In the genomic region with DNA sequence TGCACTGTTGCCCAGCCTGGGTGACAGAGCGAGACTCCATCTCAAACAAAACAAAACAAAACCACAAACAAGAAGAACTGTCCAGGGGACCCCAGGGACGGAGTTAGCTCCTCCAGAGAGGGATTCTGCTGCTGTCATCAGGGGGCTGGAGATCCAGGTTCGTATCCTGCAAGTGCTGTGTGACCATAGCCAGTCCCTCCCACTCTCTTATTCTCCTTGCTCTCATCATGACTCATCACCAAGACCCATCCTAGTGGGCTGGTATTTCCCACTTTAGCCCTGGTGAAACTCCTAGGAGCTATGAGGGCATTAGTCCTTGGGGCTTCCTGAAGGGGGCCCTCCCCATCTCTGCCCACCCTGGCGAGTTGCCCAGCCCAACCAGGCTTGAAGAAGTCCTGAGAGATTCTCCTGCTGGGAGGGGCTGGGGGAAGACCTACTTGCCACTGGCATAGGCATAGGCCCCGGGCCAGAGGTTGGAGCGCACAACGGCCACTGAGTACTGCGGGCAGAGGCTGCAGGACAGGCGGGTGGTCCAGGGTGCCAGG, we compare ENCODE assay signal across 12 cellular contexts. TPM values are rescaled to one million over a fixed set of nuclear protein-coding genes. Genes with fewer than 3 reads are reported as not detected.
DNase-seq lines count a peak whose midpoint lies in the region; ATAC-seq, FAIRE-seq and TF ChIP-seq lines count a peak whose summit lies in the region.
"Had no signal": no experiment of that assay in that cellular context is flagged by ENCODE, and none has a peak within 500 bp of the region (broad histone marks: within the 10 kb centered on the region; RNA-seq: fewer than 3 reads in every experiment).

No MANE protein-coding gene starts in this region.

- H3K4me1 Mint-ChIP-seq in activated T-helper 1 cell treated with anti-CD3 and anti-CD28 coated beads, Interleukin-12 subunit alpha, Interleukin-12 subunit beta, Interleukin-2, Interleukin-4 antibody, amounts not matched to agents 30 ng/mL and 10 ng/mL and 1 ng/mL, durations not matched to agents 14 hours and 24 hours and 36 hours (ENCODE audit: low read depth): peaks cover 6% of the 10 kb centered on the region
- H3K4me1 Mint-ChIP-seq in activated CD4-positive, alpha-beta memory T cell treated with anti-CD3 and anti-CD28 coated beads for 36 hours (ENCODE audit: low read depth): peaks cover 6% of the 10 kb centered on the region

- H3K9me3 ChIP-seq in A673 (ENCODE audit: low read depth, low read length, poor library complexity, severe bottlenecking) (no peaks in the 10 kb centered on the region), kidney (ENCODE audit: control insufficient read depth in 1 of 2, low read length in 2 of 2) (no peaks in the 10 kb centered on the region)

- H3K27ac ChIP-seq in A673 (ENCODE audit: low read depth, low read length, poor library complexity, severe bottlenecking) (no peak overlapping the region), kidney (ENCODE audit: low read depth in 2 of 2, low read length in 2 of 2) (no peak overlapping the region)
- H3K27ac ChIP-seq: HL-60 had no signal

- H3K4me3 ChIP-seq in A673 (ENCODE audit: low read depth, low read length, poor library complexity, severe bottlenecking) (no peak overlapping the region), H7 (ENCODE audit: insufficient read depth, low read depth, low read length) (no peak overlapping the region), kidney (ENCODE audit: low read length in 2 of 2) (no peak overlapping the region)

- DNase-seq in A673 (ENCODE audit: low spot score): peak; percentile 54
- DNase-seq in H7: peak; percentile 40
- no peak for DNase-seq in activated T-helper 1 cell treated with anti-CD3 and anti-CD28 coated beads, Interleukin-12 subunit alpha, Interleukin-12 subunit beta, Interleukin-2, Interleukin-4 antibody, amounts not matched to agents 30 ng/mL and 10 ng/mL and 1 ng/mL, durations not matched to agents 14 hours and 24 hours and 36 hours (ENCODE audit: low spot score)
- DNase-seq in kidney: peak; percentile 76
- no peak for DNase-seq in GM19238 (ENCODE audit: insufficient read length, low spot score)
- no peak for DNase-seq in activated CD4-positive, alpha-beta memory T cell treated with anti-CD3 and anti-CD28 coated beads for 36 hours
- no peak for DNase-seq in HTR-8/SVneo (ENCODE audit: insufficient read length, low spot score)
- DNase-seq: activated effector memory CD4-positive, alpha-beta T cell treated with anti-CD3 and anti-CD28 coated beads, Interleukin-2, amount 50 U/mL, for 16 hours; GDM1; naive B cell had no signal

- peaks cover 43% of the 10 kb centered on the region for H3K27me3 Mint-ChIP-seq in activated T-helper 1 cell treated with anti-CD3 and anti-CD28 coated beads, Interleukin-12 subunit alpha, Interleukin-12 subunit beta, Interleukin-2, Interleukin-4 antibody, amounts not matched to agents 30 ng/mL and 10 ng/mL and 1 ng/mL, durations not matched to agents 14 hours and 24 hours and 36 hours (ENCODE audit: insufficient read depth)
- H3K27me3 Mint-ChIP-seq in activated CD4-positive, alpha-beta memory T cell treated with anti-CD3 and anti-CD28 coated beads for 36 hours: peaks cover 28% of the 10 kb centered on the region

- no peaks in the 10 kb centered on the region for H3K36me3 Mint-ChIP-seq in activated T-helper 1 cell treated with anti-CD3 and anti-CD28 coated beads, Interleukin-12 subunit alpha, Interleukin-12 subunit beta, Interleukin-2, Interleukin-4 antibody, amounts not matched to agents 30 ng/mL and 10 ng/mL and 1 ng/mL, durations not matched to agents 14 hours and 24 hours and 36 hours (ENCODE audit: low read depth)
- H3K36me3 Mint-ChIP-seq in activated CD4-positive, alpha-beta memory T cell treated with anti-CD3 and anti-CD28 coated beads for 36 hours: no peaks in the 10 kb centered on the region
- H3K36me3 Mint-ChIP-seq: naive B cell had no signal

- no peaks in the 10 kb centered on the region for H3K9me3 Mint-ChIP-seq in activated T-helper 1 cell treated with anti-CD3 and anti-CD28 coated beads, Interleukin-12 subunit alpha, Interleukin-12 subunit beta, Interleukin-2, Interleukin-4 antibody, amounts not matched to agents 30 ng/mL and 10 ng/mL and 1 ng/mL, durations not matched to agents 14 hours and 24 hours and 36 hours
- no peaks in the 10 kb centered on the region for H3K9me3 Mint-ChIP-seq in activated CD4-positive, alpha-beta memory T cell treated with anti-CD3 and anti-CD28 coated beads for 36 hours

- ATAC-seq in HG03045 (IDR thresholded peaks at IDR 0.05; ENCODE audit: unreplicated experiment): no peak

- TF ChIP-seq CTCF in A673 (conservative IDR thresholded peaks at IDR 0.05; ENCODE audit: low read depth, low read length) (no peak), kidney (IDR thresholded peaks at IDR 0.05; ENCODE audit: borderline replicate concordance, extremely low read depth, insufficient read depth) (no peak)

- H3K4me1 ChIP-seq in A673 (ENCODE audit: insufficient read depth, low read length, poor library complexity, severe bottlenecking) (peaks cover 4% of the 10 kb centered on the region), kidney (ENCODE audit: control insufficient read depth in 1 of 2, insufficient read depth in 1 of 2, low read depth in 1 of 2, low read length in 2 of 2) (no peaks in the 10 kb centered on the region)

- H3K4me3 Mint-ChIP-seq in activated T-helper 1 cell treated with anti-CD3 and anti-CD28 coated beads, Interleukin-12 subunit alpha, Interleukin-12 subunit beta, Interleukin-2, Interleukin-4 antibody, amounts not matched to agents 30 ng/mL and 10 ng/mL and 1 ng/mL, durations not matched to agents 14 hours and 24 hours and 36 hours: no peak overlapping the region
- no peak overlapping the region for H3K4me3 Mint-ChIP-seq in activated CD4-positive, alpha-beta memory T cell treated with anti-CD3 and anti-CD28 coated beads for 36 hours

- POLR2A ChIA-PET in A673 (lab: Charles Lee; ENCODE audit: low non-redundant PET): no interaction called here
- POLR2A ChIA-PET in activated CD4-positive, alpha-beta memory T cell treated with anti-CD3 and anti-CD28 coated beads for 36 hours (lab: Charles Lee): interaction anchor here (1.7 kb wide), 1 partner anchor 30 kb away, joined by 10 read pairs; the partner anchor contains the start of gene SIX5

- BruUV-seq in A673 (replicated peaks; lab: Mats Ljungman, UMichigan): no TSS peak

- H3K27ac Mint-ChIP-seq in activated T-helper 1 cell treated with anti-CD3 and anti-CD28 coated beads, Interleukin-12 subunit alpha, Interleukin-12 subunit beta, Interleukin-2, Interleukin-4 antibody, amounts not matched to agents 30 ng/mL and 10 ng/mL and 1 ng/mL, durations not matched to agents 14 hours and 24 hours and 36 hours: peak overlapping the region; percentile 7
- H3K27ac Mint-ChIP-seq in activated CD4-positive, alpha-beta memory T cell treated with anti-CD3 and anti-CD28 coated beads for 36 hours: no peak overlapping the region

- H3K9ac ChIP-seq in kidney (ENCODE audit: low read length in 2 of 2): no peak overlapping the region

- intact Hi-C loops in A673 (cut with micrococcal nuclease; ENCODE audit: unreplicated experiment): no loop called here
- intact Hi-C loops in activated T-helper 1 cell treated with anti-CD3 and anti-CD28 coated beads, Interleukin-12 subunit alpha, Interleukin-12 subunit beta, Interleukin-2, Interleukin-4 antibody, amounts not matched to agents 30 ng/mL and 10 ng/mL and 1 ng/mL, durations not matched to agents 14 hours and 24 hours and 36 hours (cut with micrococcal nuclease): no loop called here
- intact Hi-C loops in kidney (cut with DNase I): no loop called here
- intact Hi-C loops in activated CD4-positive, alpha-beta memory T cell treated with anti-CD3 and anti-CD28 coated beads for 36 hours (cut with micrococcal nuclease): no loop called here

- CTCF ChIA-PET in A673 (lab: Charles Lee): interaction anchor here (0.7 to 1.8 kb wide), 3 partner anchors 17 to 184 kb away, joined by 6 to 17 read pairs (median 12); partner anchors contain the start of gene SIX5
- CTCF ChIA-PET in activated CD4-positive, alpha-beta memory T cell treated with anti-CD3 and anti-CD28 coated beads for 36 hours (lab: Charles Lee): interaction anchor here (1.0 to 5.8 kb wide), 11 partner anchors 10 to 108 kb away, joined by 3 to 121 read pairs (median 6); partner anchors contain the start of genes DMPK, QPCTL, SIX5 and SNRPD2

- H3K27me3 ChIP-seq in A673 (replicated peaks; ENCODE audit: insufficient read depth, low read depth, low read length, poor library complexity): no peaks in the 10 kb centered on the region
- H3K27me3 ChIP-seq in H7 (ENCODE audit: control insufficient read depth, insufficient read depth, low read length): peaks cover 2% of the 10 kb centered on the region

- H3K36me3 ChIP-seq in A673 (ENCODE audit: insufficient read depth, low read length, poor library complexity, severe bottlenecking) (no peaks in the 10 kb centered on the region), H7 (replicated peaks; ENCODE audit: control insufficient read depth, insufficient read depth, low read length) (no peaks in the 10 kb centered on the region), kidney (ENCODE audit: control insufficient read depth in 1 of 2, insufficient read depth in 2 of 2, low read length in 2 of 2) (no peaks in the 10 kb centered on the region)

- FAIRE-seq in kidney (lab: Jason Lieb, UNC) (no peak), HTR-8/SVneo (lab: Jason Lieb, UNC) (no peak)

RNA-seq across cellular contexts. Expression of gene DMWD, which starts 7.4 kb away (rescaled TPM):
- total RNA-seq in A673 (2021) (79.2 and 86.7 TPM in 2 replicates), kidney (60.9 TPM)
- total RNA-seq in H7 (2014; rRNA removed; shearing (Covaris generic)): 35.9 and 47.1 TPM in 2 replicates
- total RNA-seq in activated T-helper 1 cell treated with anti-CD3 and anti-CD28 coated beads, Interleukin-12 subunit alpha, Interleukin-12 subunit beta, Interleukin-2, Interleukin-4 antibody, amounts not matched to agents 30 ng/mL and 10 ng/mL and 1 ng/mL, durations not matched to agents 14 hours and 24 hours and 36 hours: 50.0 and 55.8 TPM in 2 replicates
- polyA plus RNA-seq in kidney (ENCODE audit: insufficient read depth, low read depth, low replicate concordance): 22.2 TPM
- total RNA-seq in activated CD4-positive, alpha-beta memory T cell treated with anti-CD3 and anti-CD28 coated beads for 36 hours: 10 to 100 TPM; 43.1 to 45.8 TPM

RNA-seq across cellular contexts. Expression of gene RSPH6A, which starts 15.0 kb away (rescaled TPM):
- 0.15 and 0.19 TPM in 2 replicates for total RNA-seq in A673 (2021)
- 0.38 and 0.44 TPM in 2 replicates for total RNA-seq in H7 (2014; rRNA removed; shearing (Covaris generic))
- total RNA-seq in activated T-helper 1 cell treated with anti-CD3 and anti-CD28 coated beads, Interleukin-12 subunit alpha, Interleukin-12 subunit beta, Interleukin-2, Interleukin-4 antibody, amounts not matched to agents 30 ng/mL and 10 ng/mL and 1 ng/mL, durations not matched to agents 14 hours and 24 hours and 36 hours: 0.29 and 0.59 TPM in 2 replicates
- total RNA-seq in kidney: 0.13 TPM
- polyA plus RNA-seq in kidney (ENCODE audit: insufficient read depth, low read depth, low replicate concordance): not detected
- under 1 TPM; 0.12 to 0.19 TPM for total RNA-seq in activated CD4-positive, alpha-beta memory T cell treated with anti-CD3 and anti-CD28 coated beads for 36 hours

RNA-seq across cellular contexts. Expression of gene DMPK, which starts 17.8 kb away (rescaled TPM):
- total RNA-seq in A673 (2021) (79.9 and 82.0 TPM in 2 replicates), kidney (63.0 TPM)
- 6.4 and 18.8 TPM in 2 replicates for total RNA-seq in H7 (2014; rRNA removed; shearing (Covaris generic))
- total RNA-seq in activated T-helper 1 cell treated with anti-CD3 and anti-CD28 coated beads, Interleukin-12 subunit alpha, Interleukin-12 subunit beta, Interleukin-2, Interleukin-4 antibody, amounts not matched to agents 30 ng/mL and 10 ng/mL and 1 ng/mL, durations not matched to agents 14 hours and 24 hours and 36 hours: 22.8 and 23.9 TPM in 2 replicates
- 31.3 TPM for polyA plus RNA-seq in kidney (ENCODE audit: insufficient read depth, low read depth, low replicate concordance)
- total RNA-seq in activated CD4-positive, alpha-beta memory T cell treated with anti-CD3 and anti-CD28 coated beads for 36 hours: 10 to 100 TPM; 10.7 to 11.0 TPM

RNA-seq across cellular contexts. Expression of gene SIX5, which starts 31.0 kb away (rescaled TPM):
- 23.6 and 26.7 TPM in 2 replicates for total RNA-seq in A673 (2021)
- total RNA-seq in H7 (2014; rRNA removed; shearing (Covaris generic)): 18.7 and 22.0 TPM in 2 replicates
- 3.7 and 5.6 TPM in 2 replicates for total RNA-seq in activated T-helper 1 cell treated with anti-CD3 and anti-CD28 coated beads, Interleukin-12 subunit alpha, Interleukin-12 subunit beta, Interleukin-2, Interleukin-4 antibody, amounts not matched to agents 30 ng/mL and 10 ng/mL and 1 ng/mL, durations not matched to agents 14 hours and 24 hours and 36 hours
- total RNA-seq in kidney: 19.4 TPM
- 15.2 TPM for polyA plus RNA-seq in kidney (ENCODE audit: insufficient read depth, low read depth, low replicate concordance)
- 1 to 10 TPM; 2.3 to 2.4 TPM for total RNA-seq in activated CD4-positive, alpha-beta memory T cell treated with anti-CD3 and anti-CD28 coated beads for 36 hours

Comparison
In these comparisons a context has a peak if more than half of its experiments do, and no peak if none do; other contexts are left out.
1. DNase-seq: peak in A673 (single experiment), H7 (single experiment) and kidney (single experiment); none in activated T-helper 1 cell treated with anti-CD3 and anti-CD28 coated beads, Interleukin-12 subunit alpha, Interleukin-12 subunit beta, Interleukin-2, Interleukin-4 antibody, amounts not matched to agents 30 ng/mL and 10 ng/mL and 1 ng/mL, durations not matched to agents 14 hours and 24 hours and 36 hours (single experiment), GM19238 (single experiment), activated CD4-positive, alpha-beta memory T cell treated with anti-CD3 and anti-CD28 coated beads for 36 hours (single experiment) and HTR-8/SVneo (single experiment).